15 cellular contexts compared by ENCODE assay signal in genomic region chr1:29689372-29690030, GRCh38.
A peak's percentile ranks its signal among the peaks of the same experiment; 100 is the strongest.
DNase-seq lines count a peak whose midpoint lies in the region; ATAC-seq, FAIRE-seq and TF ChIP-seq lines count a peak whose summit lies in the region.
"Had no signal": no experiment of that assay in that cellular context is flagged by ENCODE, and none has a peak within 500 bp of the region (broad histone marks: within the 10 kb centered on the region; RNA-seq: fewer than 3 reads in every experiment).

No MANE protein-coding gene starts in this region.

- no peak overlapping the region for H2AFZ ChIP-seq in K562 (ENCODE audit: low read depth, low read length)

- H3K27me3 ChIP-seq in BLaER1 treated with 17β-estradiol and CSF1 and Interleukin-3, amounts not matched to agents 10 nM and 100 nM = peaks cover 0 to 3% (median 0%) of the 10 kb centered on the region in 11 experiments; a peak in 1 of 22 replicates
- peaks cover 2 to 28% of the 10 kb centered on the region in 2 experiments; a peak in 3 of 5 replicates for H3K27me3 ChIP-seq in K562 (ENCODE audit: control insufficient read depth in 2 of 2, insufficient read depth in 2 of 2, low read length in 2 of 2)

- H4K20me1 ChIP-seq in BLaER1 treated with 17β-estradiol and CSF1 and Interleukin-3, amounts not matched to agents 10 nM and 100 nM = no peaks in the 10 kb centered on the region
- no peaks in the 10 kb centered on the region for H4K20me1 ChIP-seq in K562 (replicated peaks; ENCODE audit: control insufficient read depth, insufficient read depth, low read length)

- no peak for FAIRE-seq in K562 (lab: Jason Lieb, UNC)

- H3K36me3 ChIP-seq in BLaER1 treated with 17β-estradiol and CSF1 and Interleukin-3, amounts not matched to agents 10 nM and 100 nM = no peaks in the 10 kb centered on the region
- no peaks in the 10 kb centered on the region for H3K36me3 ChIP-seq in K562 (ENCODE audit: control insufficient read depth, insufficient read depth, low read length)
- H3K36me3 ChIP-seq: esophagus squamous epithelium, left ventricle myocardium inferior had no signal

- peak overlapping the region in 8 of 11 experiments; percentile 65 to 82 (median 76); a peak in 16 of 22 replicates for H3K27ac ChIP-seq in BLaER1 treated with 17β-estradiol and CSF1 and Interleukin-3, amounts not matched to agents 10 nM and 100 nM
- H3K27ac ChIP-seq in K562 (ENCODE audit: extremely low read depth, low read depth, low read length) = no peak overlapping the region
- H3K27ac ChIP-seq: esophagus squamous epithelium, left ventricle myocardium inferior had no signal

- H3K4me2 ChIP-seq in BLaER1 treated with 17β-estradiol and CSF1 and Interleukin-3, amounts not matched to agents 10 nM and 100 nM = peak overlapping the region; percentile 73 to 96 (median 88)
- no peak overlapping the region for H3K4me2 ChIP-seq in K562 (ENCODE audit: insufficient read depth, low read length)

- peak overlapping the region in 7 of 11 experiments; percentile 39 to 63 (median 50); a peak in 8 of 22 replicates for H3K9ac ChIP-seq in BLaER1 treated with 17β-estradiol and CSF1 and Interleukin-3, amounts not matched to agents 10 nM and 100 nM
- no peak overlapping the region for H3K9ac ChIP-seq in K562 (ENCODE audit: insufficient read depth in 1 of 2, low read depth in 2 of 2, low read length in 2 of 2)

- peaks cover 51 to 83% (median 73%) of the 10 kb centered on the region in 10 experiments for H3K4me1 ChIP-seq in BLaER1 treated with 17β-estradiol and CSF1 and Interleukin-3, amounts not matched to agents 10 nM and 100 nM
- H3K4me1 ChIP-seq in K562 (replicated peaks in 1 of 2; ENCODE audit: control insufficient read depth in 2 of 2, insufficient read depth in 2 of 2, low read length in 2 of 2) = peaks cover 3 to 16% of the 10 kb centered on the region in 2 experiments; a peak in 3 of 5 replicates
- H3K4me1 ChIP-seq: esophagus squamous epithelium, left ventricle myocardium inferior had no signal

- POLR2A ChIA-PET in K562 (lab: Yijun Ruan, JAX) = interaction anchor here (1.1 to 1.2 kb wide), 2 partner anchors 12 to 335 kb away, joined by 3 read pairs; no protein-coding TSS in a partner anchor

- WGBS in K562 (ENCODE audit: insufficient coverage, low coverage, missing lambda C conversion rate) = 9% methylated on average over 13 of the region's 13 CpGs

- intact Hi-C loops in K562 (cut with micrococcal nuclease) = loop anchor here (10.0 kb wide), 1 partner anchor 1015 kb away; no protein-coding TSS in a partner anchor

- no peaks in the 10 kb centered on the region for H3K9me1 ChIP-seq in K562 (ENCODE audit: control insufficient read depth, insufficient read depth, low read length)

- no peak for TF ChIP-seq RAD21 in K562 (CRISPR knock-in tag; conservative IDR thresholded peaks at IDR 0.05 in 1 of 2, IDR thresholded peaks at IDR 0.05 in 1 of 2)

- TF ChIP-seq EP300 in K562 (IDR thresholded peaks at IDR 0.05; ENCODE audit: low read length) = no peak

- no peak for ATAC-seq in K562
- ATAC-seq: stimulated activated naive CD8-positive, alpha-beta T cell treated with anti-CD3 and anti-CD28 coated beads, Interleukin-15, Interleukin-2, amounts not matched to agents 100 U/mL and 50 U/mL, for 24 hours had no signal

- no TSS peak for BruUV-seq in K562 (replicated peaks; lab: Mats Ljungman, UMichigan)

- in situ Hi-C loops in GM13977 (cut with MboI; ENCODE audit: low pct_unique_long_range_greater_than_20kb, low sequenced_read_pairs, unreplicated experiment) (no loop called here), K562 (cut with MboI) (no loop called here)

- H3K79me2 ChIP-seq in K562 (ENCODE audit: control insufficient read depth, insufficient read depth, low read length) = no peaks in the 10 kb centered on the region

- no peak for TF ChIP-seq POLR2A in K562 (conservative IDR thresholded peaks at IDR 0.05)

- TF ChIP-seq CTCF in GM13977 (IDR thresholded peaks at IDR 0.05; ENCODE audit: extremely low read depth, insufficient read depth, missing control alignments) (peak; percentile 35), K562 (IDR thresholded peaks at IDR 0.05 in 2 of 3, conservative IDR thresholded peaks at IDR 0.05 in 1 of 3; ENCODE audit: insufficient read depth in 2 of 3, low read depth in 1 of 3, low read length in 3 of 3) (no peak)

- CTCF ChIA-PET in K562 (lab: Yijun Ruan, JAX; ENCODE audit: low intra/inter-chr PET ratio) = no interaction called here

- peak overlapping the region in 4 of 10 experiments; percentile 13 to 35 (median 32); a peak in 5 of 20 replicates for H3K4me3 ChIP-seq in BLaER1 treated with 17β-estradiol and CSF1 and Interleukin-3, amounts not matched to agents 10 nM and 100 nM
- H3K4me3 ChIP-seq in K562 = no peak overlapping the region
- H3K4me3 ChIP-seq: esophagus squamous epithelium, left ventricle myocardium inferior had no signal

- DNase-seq in GM13977 (ENCODE audit: low spot score) (no peak), K562 (ENCODE audit: extremely low read depth in 1 of 4, low spot score in 3 of 4) (no peak), mesenteric fat pad (ENCODE audit: low spot score) (peak; percentile 55), NCI-H526 treated with DMSO at 0.1 percent for 48 hours (lab: John Stamatoyannopoulos, UW) (no peak), GM03348 (ENCODE audit: low spot score) (no peak)
- DNase-seq in stimulated activated naive CD4-positive, alpha-beta T cell treated with Interleukin-2 at 50 U/mL for 16 hours (lab: John Stamatoyannopoulos, UW) = no peak
- DNase-seq: activated CD4-positive, CD25-positive, alpha-beta regulatory T cell; CD8-positive, alpha-beta memory T cell; esophagus squamous epithelium; HCEC 1CT; hippocampal formation; left ventricle myocardium inferior; NCI-H2171 treated with DMSO at 0.1 percent for 48 hours; stimulated activated naive CD8-positive, alpha-beta T cell treated with anti-CD3 and anti-CD28 coated beads, Interleukin-15, Interleukin-2, amounts not matched to agents 100 U/mL and 50 U/mL, for 24 hours had no signal

- peaks cover 0 to 16% (median 9%) of the 10 kb centered on the region in 11 experiments; a peak in 15 of 22 replicates for H3K9me3 ChIP-seq in BLaER1 treated with 17β-estradiol and CSF1 and Interleukin-3, amounts not matched to agents 10 nM and 100 nM (replicated peaks in 1 of 11)
- no peaks in the 10 kb centered on the region for H3K9me3 ChIP-seq in K562 (replicated peaks; ENCODE audit: control insufficient read depth, insufficient read depth, low read depth, low read length)
- H3K9me3 ChIP-seq: esophagus squamous epithelium had no signal

TF ChIP-seq in K562, 482 proteins besides CTCF, POLR2A, EP300 and RAD21:
- TF ChIP-seq ZNF589 (CRISPR knock-in tag; IDR thresholded peaks at IDR 0.05; ENCODE audit: low read depth) = 0 out of 2 replicates have a peak, but pooled peaks have one; percentile 9
- TF ChIP-seq OTX1 (CRISPR knock-in tag; IDR thresholded peaks at IDR 0.05) = no peak

Comparison
In these comparisons a context has a peak if more than half of its experiments do, and no peak if none do; other contexts are left out.
1. H3K9ac ChIP-seq: peak in BLaER1 treated with 17β-estradiol and CSF1 and Interleukin-3, amounts not matched to agents 10 nM and 100 nM (7 of 11); none in K562 (0 of 2).